9 cellular contexts compared by ENCODE assay signal in the genomic region with DNA sequence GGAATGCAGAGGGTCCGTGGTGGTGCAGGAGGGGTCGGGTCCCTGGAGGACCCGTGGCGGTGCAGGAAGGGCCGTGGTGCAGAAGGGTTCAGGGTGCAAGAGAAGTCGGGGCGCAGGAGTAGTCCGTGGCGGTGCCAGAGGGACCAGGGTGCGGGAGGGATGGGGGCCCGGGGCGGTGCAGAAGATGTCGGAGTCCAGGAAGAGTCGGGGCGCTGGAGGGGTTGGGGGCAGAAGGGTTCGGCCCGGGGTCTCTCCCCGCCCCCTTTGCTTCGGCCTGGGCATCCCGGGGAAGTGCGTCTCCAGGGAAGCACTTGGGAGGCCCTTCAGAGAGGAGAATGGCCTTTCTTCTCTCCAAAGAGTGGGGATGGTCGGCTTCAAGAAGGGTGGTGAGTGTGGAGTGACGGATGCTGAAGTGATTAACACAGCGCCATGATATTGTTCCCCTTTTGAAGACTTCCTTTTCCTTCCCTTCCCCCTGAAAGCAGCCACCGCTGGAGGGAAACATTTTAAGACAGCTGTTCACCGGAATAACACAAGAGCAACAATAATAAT. TPM values are rescaled to one million over a fixed set of nuclear protein-coding genes. Genes with fewer than 3 reads are reported as not detected.
DNase-seq lines count a peak whose midpoint lies in the region; FAIRE-seq and TF ChIP-seq lines count a peak whose summit lies in the region.
"Had no signal": no experiment of that assay in that cellular context is flagged by ENCODE, and none has a peak within 500 bp of the region (broad histone marks: within the 10 kb centered on the region; RNA-seq: fewer than 3 reads in every experiment).

No MANE protein-coding gene starts in this region.

- no peaks in the 10 kb centered on the region for H3K27me3 Mint-ChIP-seq in IgD-negative memory B cell
- H3K27me3 Mint-ChIP-seq in stimulated activated naive CD8-positive, alpha-beta T cell treated with anti-CD3 and anti-CD28 coated beads, Interleukin-15, Interleukin-2, amounts not matched to agents 100 ng/mL and 50 ng/mL, for 24 hours: no peaks in the 10 kb centered on the region

- TF ChIP-seq POLR2A in adrenal gland (IDR thresholded peaks at IDR 0.05): no peak

- peaks cover 2% of the 10 kb centered on the region for H3K36me3 Mint-ChIP-seq in IgD-negative memory B cell
- peaks cover 26% of the 10 kb centered on the region for H3K36me3 Mint-ChIP-seq in stimulated activated naive CD8-positive, alpha-beta T cell treated with anti-CD3 and anti-CD28 coated beads, Interleukin-15, Interleukin-2, amounts not matched to agents 100 ng/mL and 50 ng/mL, for 24 hours (ENCODE audit: low read depth)

- H3K4me3 Mint-ChIP-seq in IgD-negative memory B cell: peak overlapping the region; percentile 95 to 99 (median 98)
- peak overlapping the region; percentile 94 for H3K4me3 Mint-ChIP-seq in stimulated activated naive CD8-positive, alpha-beta T cell treated with anti-CD3 and anti-CD28 coated beads, Interleukin-15, Interleukin-2, amounts not matched to agents 100 ng/mL and 50 ng/mL, for 24 hours

- DNase-seq in NCI-H1417 (lab: John Stamatoyannopoulos, UW) (peak in 2 of 3 experiments; percentile 5 to 15), NCI-H1417 treated with DMSO at 0.1 percent for 48 hours (lab: John Stamatoyannopoulos, UW) (no peak), adrenal gland (no peak), frontal cortex (ENCODE audit: low spot score in 2 of 2) (no peak), hippocampal formation (lab: John Stamatoyannopoulos, UW) (no peak)

- intact Hi-C loops in adrenal gland (cut with DNase I): no loop called here

- H3K27ac ChIP-seq in adrenal gland: peak overlapping the region; percentile 34 to 100 (median 99)
- H3K27ac ChIP-seq in iPS-20b (ENCODE audit: low read length): no peak overlapping the region

- H3K9me3 ChIP-seq in adrenal gland (replicated peaks in 1 of 3) (no peaks in the 10 kb centered on the region), iPS-20b (ENCODE audit: insufficient read depth, low read depth, low read length) (no peaks in the 10 kb centered on the region)

- H3K4me1 Mint-ChIP-seq in IgD-negative memory B cell: peaks cover 29 to 60% (median 46%) of the 10 kb centered on the region in 3 donors
- H3K4me1 Mint-ChIP-seq in stimulated activated naive CD8-positive, alpha-beta T cell treated with anti-CD3 and anti-CD28 coated beads, Interleukin-15, Interleukin-2, amounts not matched to agents 100 ng/mL and 50 ng/mL, for 24 hours (ENCODE audit: low read depth): peaks cover 83% of the 10 kb centered on the region

- H3K9ac ChIP-seq in iPS-20b (ENCODE audit: low read depth, low read length): peak overlapping the region; percentile 67; the same call in 1 of the 2 replicates

- no peaks in the 10 kb centered on the region for H3K27me3 ChIP-seq in adrenal gland
- H3K27me3 ChIP-seq in iPS-20b (ENCODE audit: insufficient read depth, low read length): no peaks in the 10 kb centered on the region

- H3K4me3 ChIP-seq in adrenal gland (peak overlapping the region; percentile 77 to 95 (median 90)), iPS-20b (ENCODE audit: low read length) (peak overlapping the region; percentile 97)

- H3K9me3 Mint-ChIP-seq in IgD-negative memory B cell: no peaks in the 10 kb centered on the region
- no peaks in the 10 kb centered on the region for H3K9me3 Mint-ChIP-seq in stimulated activated naive CD8-positive, alpha-beta T cell treated with anti-CD3 and anti-CD28 coated beads, Interleukin-15, Interleukin-2, amounts not matched to agents 100 ng/mL and 50 ng/mL, for 24 hours

- FAIRE-seq in frontal cortex (lab: Jason Lieb, UNC): no peak

- 0 to 2% (median 1%) methylated on average over 13 to 26 of the region's 26 CpGs for whole genome bisulfite sequencing in adrenal gland, 4 donors

- peak overlapping the region; percentile 90 to 100 (median 96) for H3K27ac Mint-ChIP-seq in IgD-negative memory B cell
- H3K27ac Mint-ChIP-seq in stimulated activated naive CD8-positive, alpha-beta T cell treated with anti-CD3 and anti-CD28 coated beads, Interleukin-15, Interleukin-2, amounts not matched to agents 100 ng/mL and 50 ng/mL, for 24 hours: peak overlapping the region; percentile 85

- no peak for TF ChIP-seq CTCF in adrenal gland (IDR thresholded peaks at IDR 0.05)

- H3K36me3 ChIP-seq in adrenal gland (replicated peaks in 1 of 2) (no peaks in the 10 kb centered on the region), iPS-20b (ENCODE audit: insufficient read depth, low read depth, low read length) (peaks cover 26% of the 10 kb centered on the region)

- H3K4me1 ChIP-seq in adrenal gland (replicated peaks in 1 of 2): peaks cover 16 to 35% of the 10 kb centered on the region in 2 donors
- peaks cover 8% of the 10 kb centered on the region for H3K4me1 ChIP-seq in iPS-20b (ENCODE audit: insufficient read depth, low read length)

RNA-seq across cellular contexts. Expression of a gene that starts 1.0 kb away (rescaled TPM):
- 14.7 TPM for polyA plus RNA-seq in IgD-negative memory B cell
- 10 to 100 TPM; 20.6 to 32.7 (median 25.3) TPM for total RNA-seq in adrenal gland
- 10 to 100 TPM; 15.8 to 23.6 (median 18.4) TPM for polyA plus RNA-seq in adrenal gland
- 32.6 TPM for total RNA-seq in frontal cortex

RNA-seq across cellular contexts. Expression of a gene that starts 8.3 kb away (rescaled TPM):
- polyA plus RNA-seq in IgD-negative memory B cell: 54.8 TPM
- 100 to 1,000 TPM in 1 of 8 donors, 10 to 100 TPM in 7; 30.1 to 330 (median 49.7) TPM for total RNA-seq in adrenal gland
- 100 to 1,000 TPM in 1 of 3 donors, 10 to 100 TPM in 2; 20.4 to 789 (median 26.2) TPM for polyA plus RNA-seq in adrenal gland
- 160 TPM for total RNA-seq in frontal cortex

RNA-seq across cellular contexts. Expression of a gene that starts 31.5 kb away (rescaled TPM):
- polyA plus RNA-seq in IgD-negative memory B cell (not detected), adrenal gland (under 1 TPM in 1 of 3 donors, not detected in 2; 0.07 TPM)
- total RNA-seq in adrenal gland (under 1 TPM in 1 of 8 donors, not detected in 7; 0.28 TPM), frontal cortex (not detected)
- total RNA-seq: dermis microvascular lymphatic vessel endothelial cell had no signal

Comparison
In these comparisons a context has a peak if more than half of its experiments do, and no peak if none do; other contexts are left out.
1. DNase-seq: peak in NCI-H1417 (2 of 3); none in NCI-H1417 treated with DMSO at 0.1 percent for 48 hours (single experiment), adrenal gland (0 of 7), frontal cortex (0 of 2) and hippocampal formation (0 of 2).